Comparison of ENCODE assay signal across 9 cellular contexts in the genomic region with DNA sequence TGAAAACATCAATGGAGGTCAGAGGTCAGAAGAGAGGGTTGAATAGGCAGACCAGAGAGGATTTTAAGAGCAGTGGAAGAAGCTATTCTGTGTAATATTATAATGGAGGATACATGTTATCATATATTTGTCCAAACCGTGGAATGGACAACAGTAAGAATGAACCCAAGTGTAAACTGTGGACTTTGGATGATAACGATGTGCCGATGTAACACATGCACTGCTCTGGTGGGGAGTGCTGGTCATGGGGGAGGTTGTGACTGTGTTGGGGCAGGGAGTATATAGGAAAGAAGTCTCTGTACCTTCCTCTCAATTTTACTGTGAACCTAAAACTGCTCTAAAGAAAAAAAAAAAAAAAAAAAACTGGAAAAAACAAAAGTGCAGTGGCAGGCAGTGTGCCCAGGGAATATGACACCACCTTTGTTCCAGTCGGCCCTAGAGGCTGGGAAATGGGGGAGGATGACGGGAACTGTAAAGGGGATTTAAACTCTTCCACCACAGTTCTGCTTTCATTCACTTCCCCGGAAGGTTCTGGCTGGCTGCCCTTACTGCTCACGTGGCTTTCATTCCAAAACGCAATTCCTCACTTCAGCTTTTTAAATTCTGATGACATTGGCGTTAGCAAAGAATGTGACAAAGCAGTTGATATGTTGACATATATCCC.
A peak's percentile ranks its signal among the peaks of the same experiment; 100 is the strongest.
DNase-seq lines count a peak whose midpoint lies in the region; ATAC-seq and TF ChIP-seq lines count a peak whose summit lies in the region.
"Had no signal": no experiment of that assay in that cellular context is flagged by ENCODE, and none has a peak within 500 bp of the region (broad histone marks: within the 10 kb centered on the region; RNA-seq: fewer than 3 reads in every experiment).

No MANE protein-coding gene starts in this region.

- H3F3A ChIP-seq in Loucy (ENCODE audit: low read depth): no peaks in the 10 kb centered on the region

- H3K56ac ChIP-seq in mesendoderm (ENCODE audit: low read length): no peak overlapping the region

- no peak overlapping the region for H3K27ac ChIP-seq in mesendoderm (ENCODE audit: low read depth, low read length)

- H3K9ac ChIP-seq in Loucy (ENCODE audit: low read depth, low read length, poor library complexity, severe bottlenecking) (no peak overlapping the region), mesendoderm (ENCODE audit: low read length) (no peak overlapping the region)

- H3K4ac ChIP-seq in mesendoderm (ENCODE audit: low read depth, low read length): no peak overlapping the region

- no peak overlapping the region for H3K23ac ChIP-seq in mesendoderm (ENCODE audit: low read length)

- peak overlapping the region; percentile 3 for H3K4me3 ChIP-seq in Loucy (ENCODE audit: low read length, poor library complexity, severe bottlenecking)
- no peak overlapping the region for H3K4me3 ChIP-seq in choroid plexus epithelial cell (ENCODE audit: low read depth, low read length)
- no peak overlapping the region for H3K4me3 ChIP-seq in mesendoderm (ENCODE audit: low read length)
- H3K4me3 ChIP-seq: skin epidermis had no signal

- H3K9me2 ChIP-seq in Loucy (replicated peaks; ENCODE audit: low read depth, low read length): no peaks in the 10 kb centered on the region

- H2BK15ac ChIP-seq in mesendoderm (replicated peaks; ENCODE audit: low read depth): no peak overlapping the region

- H3K4me2 ChIP-seq in Loucy (ENCODE audit: low read depth, low read length, poor library complexity, severe bottlenecking) (peak overlapping the region; percentile 45), mesendoderm (ENCODE audit: low read length) (no peak overlapping the region)

- no peak overlapping the region for H4K8ac ChIP-seq in mesendoderm (ENCODE audit: low read depth, low read length)

- no peaks in the 10 kb centered on the region for H3K36me3 ChIP-seq in Loucy (ENCODE audit: insufficient read depth, low read length)
- H3K36me3 ChIP-seq in mesendoderm (ENCODE audit: control insufficient read depth, insufficient read depth, low read length): no peaks in the 10 kb centered on the region

- H3K79me2 ChIP-seq in Loucy (ENCODE audit: insufficient read depth, low read length) (no peaks in the 10 kb centered on the region), mesendoderm (ENCODE audit: control insufficient read depth, insufficient read depth, low read length) (no peaks in the 10 kb centered on the region)

- H4K5ac ChIP-seq in mesendoderm (ENCODE audit: low read length): no peak overlapping the region

- peaks cover 16% of the 10 kb centered on the region for H3K4me1 ChIP-seq in Loucy (ENCODE audit: insufficient read depth, low read length, poor library complexity, severe bottlenecking)
- H3K4me1 ChIP-seq in mesendoderm (ENCODE audit: control insufficient read depth, low read depth, low read length): no peaks in the 10 kb centered on the region

- no peaks in the 10 kb centered on the region for H4K20me1 ChIP-seq in Loucy (ENCODE audit: insufficient read depth, low read length, poor library complexity, severe bottlenecking)

- no peak overlapping the region for H2BK120ac ChIP-seq in mesendoderm (ENCODE audit: low read depth, low read length)

- no CpG with 5 or more reads among the region's 9 CpGs for WGBS in mesendoderm (ENCODE audit: extremely low coverage, insufficient coverage, low lambda C conversion rate)

- peak overlapping the region; percentile 57 for H3K18ac ChIP-seq in mesendoderm (ENCODE audit: low read length)

- peak overlapping the region; percentile 71 for H2AFZ ChIP-seq in Loucy (ENCODE audit: low read length)

- no peaks in the 10 kb centered on the region for H3K9me3 ChIP-seq in Loucy (ENCODE audit: insufficient read depth, low read depth, low read length)

- TF ChIP-seq CTCF in Loucy (conservative IDR thresholded peaks at IDR 0.05; ENCODE audit: low read length): no peak
- no peak for TF ChIP-seq CTCF in choroid plexus epithelial cell (conservative IDR thresholded peaks at IDR 0.05; ENCODE audit: low read depth, low read length)

- no peak overlapping the region for H2BK5ac ChIP-seq in mesendoderm (ENCODE audit: low read length)

- DNase-seq in AG20443 (ENCODE audit: low spot score) (peak; percentile 71), choroid plexus epithelial cell (ENCODE audit: low read depth) (peak; percentile 69), mesendoderm (peak; percentile 20), NCI-H2196 treated with DMSO at 0.1 percent for 48 hours (lab: John Stamatoyannopoulos, UW; ENCODE audit: unreplicated experiment) (no peak), SHP77 (lab: John Stamatoyannopoulos, UW) (no peak)

- no peaks in the 10 kb centered on the region for H3K79me1 ChIP-seq in mesendoderm (ENCODE audit: low read length)

- H2AK5ac ChIP-seq in mesendoderm (ENCODE audit: low read length): no peak overlapping the region

- H3K27me3 ChIP-seq in Loucy (ENCODE audit: insufficient read depth, low read length, poor library complexity, severe bottlenecking): peaks cover 12% of the 10 kb centered on the region
- no peaks in the 10 kb centered on the region for H3K27me3 ChIP-seq in mesendoderm (ENCODE audit: insufficient read depth, low read length, poor library complexity)

- ATAC-seq in HG02840 (IDR thresholded peaks at IDR 0.05; ENCODE audit: low FRiP score, unreplicated experiment) (no peak), GM21447 (IDR thresholded peaks at IDR 0.05; ENCODE audit: unreplicated experiment) (no peak)

Comparison
In these comparisons a context has a peak if more than half of its experiments do, and no peak if none do; other contexts are left out.
1. DNase-seq: peak in AG20443 (single experiment), choroid plexus epithelial cell (single experiment) and mesendoderm (single experiment); none in NCI-H2196 treated with DMSO at 0.1 percent for 48 hours (single experiment) and SHP77 (0 of 2).